ENCODE assay signal across 1 cellular context in genomic region chr1:167926486-167926997, GRCh38.
TF ChIP-seq lines count a peak whose summit lies in the region.

No MANE protein-coding gene starts in this region.

TF ChIP-seq in HepG2, 621 proteins besides CTCF, POLR2A, EP300 and RAD21 (continued from another document and continues in another):
- TF ChIP-seq ARID5B (CRISPR knock-in tag; IDR thresholded peaks at IDR 0.05) (peak; percentile 63), NFYB (CRISPR knock-in tag; IDR thresholded peaks at IDR 0.05) (0 out of 2 replicates have a peak, but pooled peaks have one; percentile 28), ZSCAN30 (CRISPR knock-in tag; IDR thresholded peaks at IDR 0.05) (no peak), AKAP8 (CRISPR knock-in tag; IDR thresholded peaks at IDR 0.05) (no peak), ARID2 (CRISPR knock-in tag; IDR thresholded peaks at IDR 0.05; ENCODE audit: borderline replicate concordance) (no peak), ISL2 (CRISPR knock-in tag; IDR thresholded peaks at IDR 0.05) (peak; percentile 46; the same call in 1 of the 2 replicates), NR2C2 (CRISPR knock-in tag; IDR thresholded peaks at IDR 0.05; ENCODE audit: borderline replicate concordance) (no peak), ZBTB25 (CRISPR knock-in tag; IDR thresholded peaks at IDR 0.05) (no peak), ZNF747 (CRISPR knock-in tag; IDR thresholded peaks at IDR 0.05; ENCODE audit: borderline replicate concordance) (no peak), ZNF414 (CRISPR knock-in tag; IDR thresholded peaks at IDR 0.05) (no peak), ZNF644 (CRISPR knock-in tag; IDR thresholded peaks at IDR 0.05; ENCODE audit: low read depth) (peak; percentile 65; the same call in 1 of the 2 replicates), RNF2 (conservative IDR thresholded peaks at IDR 0.05; ENCODE audit: low read depth) (no peak), NCOA2 (CRISPR knock-in tag; IDR thresholded peaks at IDR 0.05) (peak; percentile 19; the same call in 1 of the 2 replicates), REPIN1 (CRISPR knock-in tag; IDR thresholded peaks at IDR 0.05; ENCODE audit: borderline replicate concordance, low read depth) (peak; percentile 77; the same call in 1 of the 2 replicates), ZNF251 (CRISPR knock-in tag; IDR thresholded peaks at IDR 0.05) (no peak), ARNT2 (CRISPR knock-in tag; IDR thresholded peaks at IDR 0.05; ENCODE audit: low read depth) (no peak), ZNF616 (CRISPR knock-in tag; IDR thresholded peaks at IDR 0.05; ENCODE audit: low read depth) (no peak), SMARCC2 (IDR thresholded peaks at IDR 0.05) (no peak), MTA1 (CRISPR knock-in tag; IDR thresholded peaks at IDR 0.05; ENCODE audit: borderline replicate concordance) (peak; percentile 72; the same call in 1 of the 2 replicates), ZNF574 (CRISPR knock-in tag; IDR thresholded peaks at IDR 0.05) (peak; percentile 67), WIZ (CRISPR knock-in tag; IDR thresholded peaks at IDR 0.05) (no peak), TCF12 (IDR thresholded peaks at IDR 0.05) (no peak), TCF12 (CRISPR knock-in tag; IDR thresholded peaks at IDR 0.05) (no peak), ZNF510 (CRISPR knock-in tag; IDR thresholded peaks at IDR 0.05; ENCODE audit: low read depth) (no peak), KMT2A (CRISPR knock-in tag; IDR thresholded peaks at IDR 0.05) (peak; percentile 86), ZNF292 (CRISPR knock-in tag; IDR thresholded peaks at IDR 0.05; ENCODE audit: borderline replicate concordance, low read depth) (peak; percentile 73; the same call in 1 of the 2 replicates), SRSF9 (IDR thresholded peaks at IDR 0.05; ENCODE audit: borderline replicate concordance, insufficient read depth, low read depth, low read length, poor library complexity, severe bottlenecking) (no peak), KAT7 (CRISPR knock-in tag; IDR thresholded peaks at IDR 0.05; ENCODE audit: borderline replicate concordance) (0 out of 2 replicates have a peak, but pooled peaks have one; percentile 46), DNMT1 (CRISPR knock-in tag; IDR thresholded peaks at IDR 0.05) (no peak), ZNF572 (CRISPR knock-in tag; IDR thresholded peaks at IDR 0.05) (no peak), FOXP1 (IDR thresholded peaks at IDR 0.05) (no peak), FOXP1 (CRISPR knock-in tag; IDR thresholded peaks at IDR 0.05) (peak; percentile 28; the same call in 1 of the 2 replicates), TARDBP (CRISPR knock-in tag; IDR thresholded peaks at IDR 0.05) (peak; percentile 61; the same call in 1 of the 2 replicates), HIC2 (CRISPR knock-in tag; IDR thresholded peaks at IDR 0.05; ENCODE audit: low read depth) (no peak), SKI (IDR thresholded peaks at IDR 0.05; ENCODE audit: partially characterized antibody) (no peak), EED (CRISPR knock-in tag; IDR thresholded peaks at IDR 0.05) (no peak), NFAT5 (CRISPR knock-in tag; IDR thresholded peaks at IDR 0.05) (no peak), GTF2F1 (IDR thresholded peaks at IDR 0.05; ENCODE audit: low read length) (no peak), ZNF570 (CRISPR knock-in tag; IDR thresholded peaks at IDR 0.05; ENCODE audit: borderline replicate concordance) (no peak), E2F5 (CRISPR knock-in tag; conservative IDR thresholded peaks at IDR 0.05) (no peak), MAFF (IDR thresholded peaks at IDR 0.05; ENCODE audit: low read depth, low read length) (peak; percentile 84), NKX3-1 (CRISPR knock-in tag; IDR thresholded peaks at IDR 0.05) (no peak), ZBTB34 (CRISPR knock-in tag; IDR thresholded peaks at IDR 0.05) (no peak), ZNF280B (CRISPR knock-in tag; IDR thresholded peaks at IDR 0.05; ENCODE audit: borderline replicate concordance) (no peak)
